Comparison of ENCODE assay signal across 8 cellular contexts in the genomic region with DNA sequence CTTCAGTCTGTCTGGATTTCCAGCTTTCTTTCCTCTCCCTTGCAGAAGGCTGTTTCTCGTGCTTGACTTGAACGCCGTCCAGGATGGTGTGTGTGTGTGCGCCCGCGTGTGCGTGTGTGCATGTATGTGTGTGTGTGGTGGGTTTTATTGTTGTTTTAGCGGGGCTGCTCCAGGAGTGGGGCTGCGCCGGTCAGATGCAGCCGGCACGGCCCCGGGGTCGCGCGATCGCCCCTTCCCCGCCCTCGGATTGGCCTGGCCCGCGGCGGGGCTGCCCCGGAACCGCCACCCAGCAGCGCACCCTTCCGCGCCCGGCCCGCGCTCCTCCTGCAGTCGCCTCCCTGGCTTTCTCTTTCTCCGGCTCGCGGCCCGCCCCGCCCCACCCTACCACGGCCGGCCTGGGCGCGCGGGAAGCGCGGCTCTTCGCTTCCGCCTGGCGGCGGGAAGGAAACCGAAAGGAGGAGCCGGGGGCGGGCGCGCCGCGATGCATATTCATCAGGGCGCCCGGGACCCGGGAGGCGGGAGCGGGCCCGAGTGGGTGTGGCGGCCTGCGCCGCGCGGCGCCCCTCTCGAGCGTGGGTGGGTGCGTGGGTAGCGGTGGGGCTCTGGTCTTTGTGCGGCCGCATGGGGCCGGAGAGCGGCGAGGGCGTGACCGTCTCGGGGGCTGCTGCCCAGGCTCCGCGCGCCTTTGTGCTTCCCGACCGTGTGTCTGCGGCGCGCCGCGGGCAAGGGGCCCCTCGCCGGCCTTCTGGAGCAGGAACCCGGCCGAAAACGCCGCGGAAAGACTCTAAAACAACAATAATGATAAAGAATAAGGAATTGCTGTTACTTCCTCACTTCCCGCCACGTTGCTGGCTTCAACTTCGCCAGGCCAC. TPM values are rescaled to one million over a fixed set of nuclear protein-coding genes. Genes with fewer than 3 reads are reported as not detected.
A peak's percentile ranks its signal among the peaks of the same experiment; 100 is the strongest.
DNase-seq lines count a peak whose midpoint lies in the region; ATAC-seq and TF ChIP-seq lines count a peak whose summit lies in the region.

No MANE protein-coding gene starts in this region.

- no peak overlapping the region for H3K4me3 ChIP-seq in KMS-11 (IDR thresholded peaks at IDR 0.05; ENCODE audit: insufficient read depth, low read depth, low read length)
- peak overlapping the region; percentile 65 for H3K4me3 ChIP-seq in SJCRH30
- H3K4me3 ChIP-seq in osteoblast (ENCODE audit: insufficient read depth, low read length): peak overlapping the region; percentile 79
- H3K4me3 ChIP-seq in testis: peak overlapping the region; percentile 70 to 76

- peak; percentile 79 for ATAC-seq in GM21786 (IDR thresholded peaks at IDR 0.05; ENCODE audit: unreplicated experiment)

- H3K4me1 ChIP-seq in KMS-11 (ENCODE audit: low read depth, poor library complexity, severe bottlenecking) (peaks cover 73% of the 10 kb centered on the region), SJCRH30 (peaks cover 30% of the 10 kb centered on the region), osteoblast (ENCODE audit: insufficient read depth, low read length) (peaks cover 40% of the 10 kb centered on the region), testis (peaks cover 15% of the 10 kb centered on the region)

- intact Hi-C loops in testis (cut with DNase I; ENCODE audit: low total_unique reads): no loop called here

- H3K79me2 ChIP-seq in KMS-11 (ENCODE audit: insufficient read depth, low read depth): no peaks in the 10 kb centered on the region
- no peaks in the 10 kb centered on the region for H3K79me2 ChIP-seq in osteoblast (ENCODE audit: insufficient read depth, low read length)

- no peak overlapping the region; the same call in 1 of the 2 replicates for H3K27ac ChIP-seq in KMS-11
- peak overlapping the region; percentile 97 for H3K27ac ChIP-seq in SJCRH30
- peak overlapping the region; percentile 82 for H3K27ac ChIP-seq in osteoblast (ENCODE audit: low read depth, low read length)
- peak overlapping the region; percentile 79 to 96 for H3K27ac ChIP-seq in testis

- 0 to 1% methylated on average over 44 to 73 of the region's 98 CpGs for WGBS in testis, 2 donors

- H3K36me3 ChIP-seq in KMS-11 (ENCODE audit: insufficient read depth) (no peaks in the 10 kb centered on the region), SJCRH30 (no peaks in the 10 kb centered on the region), osteoblast (ENCODE audit: insufficient read depth, low read length) (no peaks in the 10 kb centered on the region), testis (ENCODE audit: low read depth, missing control alignments) (no peaks in the 10 kb centered on the region)

- DNase-seq in G401 (ENCODE audit: low spot score): peak; percentile 84
- peak; percentile 94 for DNase-seq in SJCRH30
- peak; percentile 69 for DNase-seq in activated naive CD4-positive, alpha-beta T cell treated with anti-CD3 and anti-CD28 coated beads, Interleukin-2, amount 50 U/mL, for 16 hours
- DNase-seq in glomerular visceral epithelial cell (ENCODE audit: extremely low spot score): peak; percentile 94
- peak; percentile 97 for DNase-seq in osteoblast (ENCODE audit: insufficient read length, low spot score, missing footprints)
- DNase-seq in testis: peak; percentile 91

- no peak for TF ChIP-seq CTCF in KMS-11 (conservative IDR thresholded peaks at IDR 0.05; ENCODE audit: low read depth, low read length)
- peak; percentile 22 for TF ChIP-seq CTCF in osteoblast (IDR thresholded peaks at IDR 0.05; ENCODE audit: extremely low read depth, low read depth, low read length)
- TF ChIP-seq CTCF in testis (IDR thresholded peaks at IDR 0.05): peak; percentile 52 to 59 (median 55)

- TF ChIP-seq POLR2A in testis (IDR thresholded peaks at IDR 0.05): no peak

- peak overlapping the region; percentile 64 for H3K9ac ChIP-seq in KMS-11

- peak overlapping the region; percentile 63 for H2AFZ ChIP-seq in KMS-11 (ENCODE audit: low read depth)
- H2AFZ ChIP-seq in osteoblast (ENCODE audit: low read length): peak overlapping the region; percentile 83

- in situ Hi-C loops in G401 (cut with HindIII; ENCODE audit: low sequenced_read_pairs): no loop called here

- H3K9me3 ChIP-seq in SJCRH30 (replicated peaks): no peaks in the 10 kb centered on the region
- H3K9me3 ChIP-seq in osteoblast (ENCODE audit: low read depth, low read length): no peaks in the 10 kb centered on the region
- no peaks in the 10 kb centered on the region for H3K9me3 ChIP-seq in testis

- H3K27me3 ChIP-seq in KMS-11 (ENCODE audit: insufficient read depth, low read depth): peaks cover 52% of the 10 kb centered on the region
- H3K27me3 ChIP-seq in SJCRH30: no peaks in the 10 kb centered on the region
- H3K27me3 ChIP-seq in osteoblast (ENCODE audit: insufficient read depth, low read length): no peaks in the 10 kb centered on the region
- H3K27me3 ChIP-seq in testis: no peaks in the 10 kb centered on the region

- H3K4me2 ChIP-seq in KMS-11 (peak overlapping the region; percentile 55), osteoblast (ENCODE audit: insufficient read depth, low read length) (peak overlapping the region; percentile 87)

- H4K20me1 ChIP-seq in KMS-11 (ENCODE audit: insufficient read depth) (no peaks in the 10 kb centered on the region), osteoblast (ENCODE audit: insufficient read depth, low read length) (no peaks in the 10 kb centered on the region)

RNA-seq across cellular contexts. Expression of a gene that starts 8.5 kb away (rescaled TPM):
- not detected in 2 replicates for total RNA-seq in G401 (2014; rRNA removed; shearing (Covaris generic))
- 44.7 and 48.1 TPM in 2 replicates for total RNA-seq in SJCRH30 (2014; rRNA removed; shearing (Covaris generic))
- total RNA-seq in osteoblast: 21.0 and 26.2 TPM in 2 replicates
- total RNA-seq in testis: 10 to 100 TPM; 23.1 to 34.7 TPM
- 8.4 TPM for polyA plus RNA-seq in testis (ENCODE audit: insufficient read depth, low read depth, low replicate concordance)

Comparison
In these comparisons a context has a peak if more than half of its experiments do, and no peak if none do; other contexts are left out.
1. RNA of a gene that starts 8.5 kb away (total RNA-seq): 44.7 to 48.1 TPM in SJCRH30, 23.1 to 34.7 TPM in testis and 21.0 to 26.2 TPM in osteoblast; not detected in G401; every median in the first group is over 10 times any median in the second.
2. Peak in every context shown above with its lines, with median percentiles within 50 percentile points of each other: DNase-seq.